In genomic region chr6:150720774-150721233, GRCh38 we compare ENCODE assay signal across 9 cellular contexts.
DNase-seq lines count a peak whose midpoint lies in the region; ATAC-seq, FAIRE-seq and TF ChIP-seq lines count a peak whose summit lies in the region.
"Had no signal": no experiment of that assay in that cellular context is flagged by ENCODE, and none has a peak within 500 bp of the region (broad histone marks: within the 10 kb centered on the region; RNA-seq: fewer than 3 reads in every experiment).

No MANE protein-coding gene starts in this region.

- no peak for FAIRE-seq in HepG2 (lab: Jason Lieb, UNC)

- no peaks in the 10 kb centered on the region for H3K27me3 ChIP-seq in HepG2 (ENCODE audit: control insufficient read depth in 1 of 2, insufficient read depth in 2 of 2, low read length in 2 of 2)

- H3K27me3 Mint-ChIP-seq in WTC11 (ENCODE audit: low read depth), result no peaks in the 10 kb centered on the region

- no peak for TF ChIP-seq POLR2A in HepG2 (IDR thresholded peaks at IDR 0.05; ENCODE audit: insufficient read depth in 1 of 2, low read depth in 2 of 2, low read length in 2 of 2)

- no peak for TF ChIP-seq RAD21 in HepG2 (CRISPR knock-in tag; IDR thresholded peaks at IDR 0.05)

- TF ChIP-seq CTCF in WTC11 (IDR thresholded peaks at IDR 0.05) (no peak), HepG2 (CRISPR knock-in tag; IDR thresholded peaks at IDR 0.05) (no peak)

- intact Hi-C loops in HepG2 (cut with micrococcal nuclease; ENCODE audit: unreplicated experiment), result no loop called here

- H3K4me3 ChIP-seq in HepG2 (replicated peaks in 1 of 3; ENCODE audit: insufficient read depth in 1 of 3, low read depth in 2 of 3, low read length in 3 of 3), result no peak overlapping the region

- ATAC-seq in GM18499 (IDR thresholded peaks at IDR 0.05; ENCODE audit: insufficient read depth, unreplicated experiment), result peak; percentile 98
- ATAC-seq in GM21529 (IDR thresholded peaks at IDR 0.05; ENCODE audit: unreplicated experiment), result peak; percentile 99
- peak; percentile 60 for ATAC-seq in WTC11
- ATAC-seq in HepG2, result no peak

- no peak overlapping the region for H3K4me2 ChIP-seq in HepG2 (ENCODE audit: low read depth, low read length)

- H3K9ac ChIP-seq in HepG2 (ENCODE audit: insufficient read depth, low read depth, low read length), result no peak overlapping the region

- H3K27ac Mint-ChIP-seq in WTC11, result peak overlapping the region; percentile 75

- CTCF ChIA-PET in WTC11 (lab: Charles Lee) (interaction anchor here (1.0 to 1.3 kb wide), 2 partner anchors 21 to 35 kb away, joined by 3 to 5 read pairs; no protein-coding TSS in a partner anchor), HepG2 (lab: Yijun Ruan, JAX; ENCODE audit: low intra/inter-chr PET ratio, low total read pairs) (no interaction called here)

- POLR2A ChIA-PET in WTC11 (lab: Charles Lee), result interaction anchor here (1.0 kb wide), 1 partner anchor 146 kb away, joined by 3 read pairs; no protein-coding TSS in a partner anchor
- POLR2A ChIA-PET in HepG2 (lab: Yijun Ruan, JAX), result no interaction called here

- TF ChIP-seq EP300 in HepG2 (IDR thresholded peaks at IDR 0.05; ENCODE audit: low read depth in 2 of 2, low read length in 2 of 2) (no peak), HepG2 (CRISPR knock-in tag; IDR thresholded peaks at IDR 0.05; ENCODE audit: borderline replicate concordance) (no peak)

- peaks cover 5% of the 10 kb centered on the region; the same call in 1 of the 2 replicates for H3K4me1 ChIP-seq in HepG2 (ENCODE audit: insufficient read depth, low read length)

- H3K79me2 ChIP-seq in HepG2 (ENCODE audit: insufficient read depth, low read length), result no peaks in the 10 kb centered on the region

- BruUV-seq in HepG2 (replicated peaks; lab: Mats Ljungman, UMichigan), result no TSS peak

- peak; percentile 77 for DNase-seq in HT-29 (ENCODE audit: low spot score)
- DNase-seq in WTC11 (ENCODE audit: low spot score), result no peak
- DNase-seq in HepG2 (ENCODE audit: low spot score), result no peak
- DNase-seq in KG1 (lab: John Stamatoyannopoulos, UW), result no peak
- DNase-seq in activated gamma-delta T cell treated with Interleukin-2 at 50 U/mL for 16 hours, result no peak
- DNase-seq in effector CD8-positive, alpha-beta T cell (lab: John Stamatoyannopoulos, UW), result no peak

- 9% methylated on average over 5 of the region's 5 CpGs for WGBS in HepG2 (ENCODE audit: low lambda C conversion rate)

- no peaks in the 10 kb centered on the region for H3K9me3 ChIP-seq in HepG2 (ENCODE audit: low read length)
- H3K9me3 ChIP-seq: neutrophil had no signal

- in situ Hi-C loops in HepG2 (cut with HindIII; ENCODE audit: extremely low pct_ligation_motif_present, low pct_unique_long_range_greater_than_20kb), result no loop called here

- H3K27ac ChIP-seq in HepG2 (ENCODE audit: extremely low read length, insufficient read depth, low read length), result no peak overlapping the region
- H3K27ac ChIP-seq: neutrophil had no signal

- H3K36me3 ChIP-seq in HepG2 (replicated peaks in 1 of 2; ENCODE audit: control insufficient read depth in 1 of 2, insufficient read depth in 2 of 2, low read length in 2 of 2), result no peaks in the 10 kb centered on the region
- H3K36me3 ChIP-seq: neutrophil had no signal

- H3K36me3 Mint-ChIP-seq in WTC11, result no peaks in the 10 kb centered on the region

- H3K4me1 Mint-ChIP-seq in WTC11, result peaks cover 22% of the 10 kb centered on the region

- H3K4me3 Mint-ChIP-seq in WTC11, result peak overlapping the region; percentile 2; the same call in 1 of the 2 replicates

- no peaks in the 10 kb centered on the region for H4K20me1 ChIP-seq in HepG2 (ENCODE audit: insufficient read depth, low read length)

- no peak overlapping the region for H2AFZ ChIP-seq in HepG2 (ENCODE audit: low read length)

- no peaks in the 10 kb centered on the region for H3K9me3 Mint-ChIP-seq in WTC11

TF ChIP-seq in WTC11, 78 proteins besides CTCF, POLR2A, EP300 and RAD21:
- TF ChIP-seq MXD4 (CRISPR knock-in tag; IDR thresholded peaks at IDR 0.05; ENCODE audit: borderline replicate concordance), result no peak
- no peak for TF ChIP-seq SP1 (CRISPR knock-in tag; conservative IDR thresholded peaks at IDR 0.05)
- no peak for TF ChIP-seq TCF7 (CRISPR knock-in tag; IDR thresholded peaks at IDR 0.05; ENCODE audit: low read depth)
- no peak for TF ChIP-seq ZNF396 (CRISPR knock-in tag; IDR thresholded peaks at IDR 0.05; ENCODE audit: borderline replicate concordance)
- no peak for TF ChIP-seq FOXP1 (CRISPR knock-in tag; IDR thresholded peaks at IDR 0.05; ENCODE audit: borderline replicate concordance)
- no peak for TF ChIP-seq GRHL2 (CRISPR knock-in tag; IDR thresholded peaks at IDR 0.05; ENCODE audit: insufficient replicate concordance, severe bottlenecking)
- peak; percentile 48; the same call in 1 of the 2 replicates for TF ChIP-seq NFE2L1 (CRISPR knock-in tag; IDR thresholded peaks at IDR 0.05)

TF ChIP-seq in HepG2, 621 proteins besides CTCF, POLR2A, EP300 and RAD21 (continues in another document):
- TF ChIP-seq MAFK (conservative IDR thresholded peaks at IDR 0.05 in 1 of 2, IDR thresholded peaks at IDR 0.05 in 1 of 2; ENCODE audit: low read length in 2 of 2) (peak; percentile 93 to 95), ZNF75D (CRISPR knock-in tag; IDR thresholded peaks at IDR 0.05; ENCODE audit: borderline replicate concordance) (no peak), MLLT10 (CRISPR knock-in tag; IDR thresholded peaks at IDR 0.05) (no peak), MAFF (IDR thresholded peaks at IDR 0.05; ENCODE audit: low read depth, low read length) (peak; percentile 92), RNF219 (CRISPR knock-in tag; IDR thresholded peaks at IDR 0.05) (no peak), ZBTB10 (CRISPR knock-in tag; IDR thresholded peaks at IDR 0.05; ENCODE audit: borderline replicate concordance) (no peak), ZNF652 (CRISPR knock-in tag; IDR thresholded peaks at IDR 0.05; ENCODE audit: borderline replicate concordance, low read depth) (no peak), FOXM1 (CRISPR knock-in tag; IDR thresholded peaks at IDR 0.05) (no peak), TP53 (CRISPR knock-in tag; conservative IDR thresholded peaks at IDR 0.05) (no peak), SMC3 (IDR thresholded peaks at IDR 0.05; ENCODE audit: low read length) (no peak), MYPOP (CRISPR knock-in tag; IDR thresholded peaks at IDR 0.05) (no peak), SIN3B (IDR thresholded peaks at IDR 0.05; ENCODE audit: low read length) (no peak), HOXD1 (CRISPR knock-in tag; IDR thresholded peaks at IDR 0.05) (no peak)
